ENCODE assay signal across 20 cellular contexts in the genomic region with DNA sequence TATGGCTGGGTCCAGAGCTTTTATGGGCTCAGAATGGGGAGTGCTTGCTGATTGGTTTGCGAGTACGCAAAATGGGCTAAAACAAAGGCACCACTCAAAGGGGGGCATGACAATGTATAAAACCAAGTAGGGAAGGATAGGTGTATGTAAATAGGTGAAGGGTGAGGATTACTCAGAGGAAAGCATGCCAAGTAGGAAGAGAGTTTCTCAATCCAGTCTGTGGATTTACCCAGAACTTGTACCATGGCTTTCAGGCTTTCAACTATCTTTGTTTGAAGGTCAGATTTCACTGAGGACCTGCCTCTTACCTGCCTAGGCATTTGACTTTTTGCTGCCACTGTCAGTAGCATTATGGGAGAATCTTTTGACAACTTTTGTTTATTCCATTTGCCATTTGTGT.
"Had no signal": no experiment of that assay in that cellular context is flagged by ENCODE, and none has a peak within 500 bp of the region (broad histone marks: within the 10 kb centered on the region; RNA-seq: fewer than 3 reads in every experiment).

No MANE protein-coding gene starts in this region.

- H3K36me3 Mint-ChIP-seq: natural killer cell had no signal

- H3K27me3 Mint-ChIP-seq: activated B cell treated with CpG ODN at 0.5 μM for 24 hours, progenitor cell of endocrine pancreas had no signal

- H3K4me1 ChIP-seq: spleen, stomach, upper lobe of right lung had no signal

- ATAC-seq: activated CD8-positive, alpha-beta T cell treated with anti-CD3 and anti-CD28 coated beads, Interleukin-2, amount 10 ng/mL, durations not matched to agents 7 days and 5 days; activated naive CD4-positive, alpha-beta T cell treated with anti-CD3 and anti-CD28 coated beads, Interleukin-2, amount 50 U/mL, for 72 hours; natural killer cell; sciatic nerve; upper lobe of right lung had no signal

- H3K27ac ChIP-seq: spleen, stomach, thoracic aorta, upper lobe of right lung had no signal

- H3K4me3 ChIP-seq: spleen, stomach, thoracic aorta, upper lobe of right lung had no signal

- H3K27me3 ChIP-seq: spleen, stomach, upper lobe of right lung had no signal

- DNase-seq: activated B cell treated with CpG ODN at 0.5 μM for 24 hours; activated CD4-positive, alpha-beta T cell treated with anti-CD3 and anti-CD28 coated beads for 48 hours; activated CD8-positive, alpha-beta memory T cell treated with anti-CD3 and anti-CD28 coated beads, Interleukin-2, amount 50 U/mL, for 4 hours; activated CD8-positive, alpha-beta T cell treated with anti-CD3 and anti-CD28 coated beads, Interleukin-2, amount 10 ng/mL, durations not matched to agents 7 days and 5 days; activated gamma-delta T cell; activated T-cell treated with anti-CD3 and anti-CD28 coated beads, Interleukin-2, amount 50 U/mL, for 48 hours; amygdala; effector CD8-positive, alpha-beta T cell; mesendoderm; natural killer cell; nucleus accumbens; spleen; stomach; upper lobe of right lung had no signal

- H3K27ac Mint-ChIP-seq: activated B cell treated with CpG ODN at 0.5 μM for 24 hours; activated CD8-positive, alpha-beta T cell treated with anti-CD3 and anti-CD28 coated beads, Interleukin-2, amount 10 ng/mL, durations not matched to agents 7 days and 5 days; brain; natural killer cell; progenitor cell of endocrine pancreas; T-helper 1 cell treated with Interleukin-12 subunit alpha and Interleukin-12 subunit beta and Interleukin-4 antibody, amounts not matched to agents 30 μg/mL and 1 μg/mL, for 36 hours had no signal

- H3K9me3 ChIP-seq: thoracic aorta had no signal

- H3K4me3 Mint-ChIP-seq: activated B cell treated with CpG ODN at 0.5 μM for 24 hours; activated CD8-positive, alpha-beta T cell treated with anti-CD3 and anti-CD28 coated beads, Interleukin-2, amount 10 ng/mL, durations not matched to agents 7 days and 5 days; brain; natural killer cell; T-helper 1 cell treated with Interleukin-12 subunit alpha and Interleukin-12 subunit beta and Interleukin-4 antibody, amounts not matched to agents 30 μg/mL and 1 μg/mL, for 36 hours had no signal

- H3K4me1 Mint-ChIP-seq: activated B cell treated with CpG ODN at 0.5 μM for 24 hours, brain, natural killer cell had no signal

- H3K36me3 ChIP-seq: thoracic aorta had no signal

- H3K9me3 Mint-ChIP-seq: natural killer cell had no signal
